In the genomic region with DNA sequence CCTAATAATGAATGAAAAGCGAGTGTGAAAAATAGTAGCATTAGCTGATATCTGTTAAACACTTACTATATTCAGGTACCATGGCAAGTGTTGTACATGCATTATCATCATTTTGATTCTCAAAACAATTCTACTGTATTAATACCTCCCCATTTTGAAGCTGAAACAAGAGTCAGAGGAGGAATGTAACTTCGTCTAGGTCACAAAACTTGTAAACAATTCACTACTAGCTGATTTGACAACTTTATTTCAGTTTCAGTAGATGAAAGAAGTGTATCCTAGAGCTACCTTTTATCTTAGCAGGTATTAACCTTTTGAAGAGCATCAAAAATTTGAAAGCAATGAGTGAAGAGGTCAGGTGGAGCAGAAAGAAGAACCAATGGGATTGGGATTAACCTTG, we compare ENCODE assay signal across 20 cellular contexts. TPM values are rescaled to one million over a fixed set of nuclear protein-coding genes. Genes with fewer than 3 reads are reported as not detected.
DNase-seq lines count a peak whose midpoint lies in the region; ATAC-seq and TF ChIP-seq lines count a peak whose summit lies in the region.
"Had no signal": no experiment of that assay in that cellular context is flagged by ENCODE, and none has a peak within 500 bp of the region (broad histone marks: within the 10 kb centered on the region; RNA-seq: fewer than 3 reads in every experiment).

No MANE protein-coding gene starts in this region.

- peaks cover 52% of the 10 kb centered on the region for H3K79me2 ChIP-seq in OCI-LY7 (ENCODE audit: insufficient read depth, low read depth, low read length)

- peak overlapping the region; percentile 96 for H3K27ac Mint-ChIP-seq in activated T-cell treated with anti-CD3 and anti-CD28 coated beads, Interleukin-2, amount 50 U/mL, for 24 hours
- H3K27ac Mint-ChIP-seq in central memory CD8-positive, alpha-beta T cell (ENCODE audit: low read depth): peak overlapping the region; percentile 87
- peak overlapping the region; percentile 92 for H3K27ac Mint-ChIP-seq in stimulated activated naive B cell treated with anti-CD40 and anti-IgM and Interleukin-4, amounts not matched to agents 10 μg/mL and 1 μg/mL and 100 μg/mL, for 72 hours
- H3K27ac Mint-ChIP-seq: nephron progenitor cell had no signal

- POLR2A ChIA-PET in OCI-LY7 (lab: Charles Lee): interaction anchor here (0.6 to 4.2 kb wide), 11 partner anchors 9 to 148 kb away, joined by 3 to 23 read pairs (median 3); no protein-coding TSS in a partner anchor

- peak overlapping the region; percentile 79 for H3K27ac ChIP-seq in OCI-LY7 (ENCODE audit: low read depth, low read length, poor library complexity, severe bottlenecking)
- H3K27ac ChIP-seq: breast epithelium had no signal

- H3K4me3 ChIP-seq in OCI-LY7 (ENCODE audit: low read depth, low read length, poor library complexity, severe bottlenecking): peak overlapping the region; percentile 76

- no peaks in the 10 kb centered on the region for H3K9me2 ChIP-seq in OCI-LY7 (ENCODE audit: insufficient read depth, low read length)

- no peaks in the 10 kb centered on the region for H3K27me3 Mint-ChIP-seq in activated T-cell treated with anti-CD3 and anti-CD28 coated beads, Interleukin-2, amount 50 U/mL, for 24 hours
- no peaks in the 10 kb centered on the region for H3K27me3 Mint-ChIP-seq in central memory CD8-positive, alpha-beta T cell
- no peaks in the 10 kb centered on the region for H3K27me3 Mint-ChIP-seq in stimulated activated naive B cell treated with anti-CD40 and anti-IgM and Interleukin-4, amounts not matched to agents 10 μg/mL and 1 μg/mL and 100 μg/mL, for 72 hours

- DNase-seq in activated T-cell treated with anti-CD3 and anti-CD28 coated beads, Interleukin-2, amount 50 U/mL, for 24 hours: no peak
- DNase-seq in activated T-cell treated with anti-CD3 and anti-CD28 coated beads, Interleukin-2, amount 50 U/mL, for 1 hour: no peak
- DNase-seq in OCI-LY7 (ENCODE audit: low spot score): no peak
- no peak for DNase-seq in central memory CD8-positive, alpha-beta T cell (ENCODE audit: low spot score in 2 of 2)
- no peak for DNase-seq in stimulated activated naive B cell treated with anti-CD40 and anti-IgM and Interleukin-4, amounts not matched to agents 10 μg/mL and 1 μg/mL and 100 μg/mL, for 72 hours
- no peak for DNase-seq in NCI-H510A (lab: John Stamatoyannopoulos, UW)
- DNase-seq in SW480 (ENCODE audit: low spot score): no peak
- DNase-seq in NCI-H526 (lab: John Stamatoyannopoulos, UW): no peak
- DNase-seq: activated effector memory CD4-positive, alpha-beta T cell treated with Interleukin-2 at 50 U/mL for 16 hours; COR-L47; GDM1; left lung; NCI-H1092 treated with DMSO at 0.1 percent for 48 hours; NCI-H2171 treated with DMSO at 0.1 percent for 48 hours; nephron progenitor cell; SK-N-SH; stimulated activated CD4-positive, alpha-beta T cell treated with anti-CD3 and anti-CD28 coated beads, Interleukin-2, amount 100 ng/mL, for 48 hours had no signal

- peaks cover 4% of the 10 kb centered on the region for H3K9me3 Mint-ChIP-seq in activated T-cell treated with anti-CD3 and anti-CD28 coated beads, Interleukin-2, amount 50 U/mL, for 24 hours
- H3K9me3 Mint-ChIP-seq in central memory CD8-positive, alpha-beta T cell: no peaks in the 10 kb centered on the region
- H3K9me3 Mint-ChIP-seq in stimulated activated naive B cell treated with anti-CD40 and anti-IgM and Interleukin-4, amounts not matched to agents 10 μg/mL and 1 μg/mL and 100 μg/mL, for 72 hours: no peaks in the 10 kb centered on the region
- H3K9me3 Mint-ChIP-seq: nephron progenitor cell had no signal

- BruUV-seq in OCI-LY7 (replicated peaks; lab: Mats Ljungman, UMichigan): no TSS peak

- no peaks in the 10 kb centered on the region for H3K9me3 ChIP-seq in OCI-LY7 (ENCODE audit: low read length)
- H3K9me3 ChIP-seq: breast epithelium, left lung, SK-N-SH had no signal

- no peak for TF ChIP-seq CTCF in OCI-LY7 (conservative IDR thresholded peaks at IDR 0.05; ENCODE audit: low read length)

- peak; percentile 8 for ATAC-seq in central memory CD8-positive, alpha-beta T cell (replicated peaks; ENCODE audit: extremely low read depth, poor library complexity, severe bottlenecking)
- ATAC-seq in stimulated activated naive B cell treated with anti-CD40 and anti-IgM and Interleukin-4, amounts not matched to agents 10 μg/mL and 1 μg/mL and 100 μg/mL, for 72 hours (replicated peaks): no peak
- ATAC-seq: left lung had no signal

- no peaks in the 10 kb centered on the region for H4K20me1 ChIP-seq in OCI-LY7 (ENCODE audit: insufficient read depth, low read length)

- CTCF ChIA-PET in OCI-LY7 (lab: Charles Lee; ENCODE audit: unreplicated experiment): interaction anchor here (0.6 to 0.9 kb wide), 3 partner anchors 25 to 112 kb away, joined by 3 read pairs; no protein-coding TSS in a partner anchor

- H3K4me1 Mint-ChIP-seq in activated T-cell treated with anti-CD3 and anti-CD28 coated beads, Interleukin-2, amount 50 U/mL, for 24 hours (ENCODE audit: low read depth): peaks cover 93% of the 10 kb centered on the region
- H3K4me1 Mint-ChIP-seq in central memory CD8-positive, alpha-beta T cell: peaks cover 80% of the 10 kb centered on the region
- H3K4me1 Mint-ChIP-seq in stimulated activated naive B cell treated with anti-CD40 and anti-IgM and Interleukin-4, amounts not matched to agents 10 μg/mL and 1 μg/mL and 100 μg/mL, for 72 hours: peaks cover 38 to 71% of the 10 kb centered on the region in 2 donors
- H3K4me1 Mint-ChIP-seq: nephron progenitor cell had no signal

- H2AFZ ChIP-seq in OCI-LY7 (ENCODE audit: low read length): no peak overlapping the region

- H3K4me2 ChIP-seq in OCI-LY7 (ENCODE audit: low read length): peak overlapping the region; percentile 92
- H3K4me2 ChIP-seq: SK-N-SH had no signal

- peaks cover 15% of the 10 kb centered on the region for H3K36me3 ChIP-seq in OCI-LY7 (ENCODE audit: insufficient read depth, low read length)
- H3K36me3 ChIP-seq: breast epithelium, left lung had no signal

- H3K4me3 Mint-ChIP-seq in activated T-cell treated with anti-CD3 and anti-CD28 coated beads, Interleukin-2, amount 50 U/mL, for 24 hours: peak overlapping the region; percentile 77
- peak overlapping the region; percentile 94 for H3K4me3 Mint-ChIP-seq in central memory CD8-positive, alpha-beta T cell
- H3K4me3 Mint-ChIP-seq in stimulated activated naive B cell treated with anti-CD40 and anti-IgM and Interleukin-4, amounts not matched to agents 10 μg/mL and 1 μg/mL and 100 μg/mL, for 72 hours: peak overlapping the region; percentile 73 to 90
- H3K4me3 Mint-ChIP-seq: nephron progenitor cell had no signal

- intact Hi-C loops in OCI-LY7 (cut with micrococcal nuclease; ENCODE audit: unreplicated experiment): no loop called here

- H3K4me1 ChIP-seq in OCI-LY7 (ENCODE audit: insufficient read depth, low read length, poor library complexity, severe bottlenecking): peaks cover 59% of the 10 kb centered on the region
- H3K4me1 ChIP-seq: breast epithelium had no signal

- H3K36me3 Mint-ChIP-seq in activated T-cell treated with anti-CD3 and anti-CD28 coated beads, Interleukin-2, amount 50 U/mL, for 24 hours (ENCODE audit: low read depth): no peaks in the 10 kb centered on the region
- peaks cover 9% of the 10 kb centered on the region for H3K36me3 Mint-ChIP-seq in central memory CD8-positive, alpha-beta T cell (ENCODE audit: insufficient read depth)
- H3K36me3 Mint-ChIP-seq in stimulated activated naive B cell treated with anti-CD40 and anti-IgM and Interleukin-4, amounts not matched to agents 10 μg/mL and 1 μg/mL and 100 μg/mL, for 72 hours: peaks cover 34 to 40% of the 10 kb centered on the region in 2 donors

RNA-seq across cellular contexts. Expression of a gene that starts 1.6 kb away (rescaled TPM):
- 23.3 and 23.4 TPM in 2 replicates for total RNA-seq in OCI-LY7 (2014; rRNA removed; shearing (Covaris generic))
- 22.2 and 28.8 TPM in 2 replicates for total RNA-seq in OCI-LY7 (2022)
- total RNA-seq: fibroblast of villous mesenchyme, renal cortical epithelial cell had no signal

RNA-seq across cellular contexts. Expression of a gene that starts 54.6 kb away (rescaled TPM):
- total RNA-seq in OCI-LY7 (2014; rRNA removed; shearing (Covaris generic)): 39.8 and 43.0 TPM in 2 replicates
- 65.1 and 72.4 TPM in 2 replicates for total RNA-seq in OCI-LY7 (2022)
- total RNA-seq: fibroblast of villous mesenchyme, renal cortical epithelial cell had no signal
